ENCODE assay signal across 8 cellular contexts in genomic region chr6:57089687-57090457, GRCh38. TPM values are rescaled to one million over a fixed set of nuclear protein-coding genes. Genes with fewer than 3 reads are reported as not detected.
DNase-seq lines count a peak whose midpoint lies in the region; ATAC-seq and TF ChIP-seq lines count a peak whose summit lies in the region.

TSS of gene ZNF451 (plus strand) at chr6:57090188. CDS start at chr6:57090254, 66 bp downstream.

- no peaks in the 10 kb centered on the region for H3K9me3 Mint-ChIP-seq in IgD-negative memory B cell

- H3K4me3 ChIP-seq in epithelial cell of esophagus (ENCODE audit: low read length) (peak within 1 kb of the TSS; percentile 56), mucosa of descending colon (peak within 1 kb of the TSS; percentile 31)

- H3K4me3 Mint-ChIP-seq in IgD-negative memory B cell, result peak within 1 kb of the TSS; percentile 92 to 99 (median 94)

- DNase-seq in DMS 273 treated with DMSO at 0.1 percent for 48 hours (lab: John Stamatoyannopoulos, UW), result peak; percentile 95
- peak; percentile 84 for DNase-seq in OCI-M2 (lab: John Stamatoyannopoulos, UW; ENCODE audit: unreplicated experiment)
- DNase-seq in activated T-cell treated with anti-CD3 and anti-CD28 coated beads for 4 hours, result peak; percentile 96
- peak; percentile 98 for DNase-seq in epithelial cell of esophagus (ENCODE audit: low read depth)
- DNase-seq in mucosa of descending colon, result peak; percentile 98 to 99 (median 98)
- DNase-seq in stimulated activated CD8-positive, alpha-beta memory T cell treated with anti-CD3 and anti-CD28 coated beads, Interleukin-4, amount 100 ng/mL, for 24 hours (ENCODE audit: low read depth), result peak; percentile 97

- no peaks in the 10 kb centered on the region for H3K27me3 Mint-ChIP-seq in IgD-negative memory B cell

- TF ChIP-seq CTCF in epithelial cell of esophagus (IDR thresholded peaks at IDR 0.05; ENCODE audit: insufficient read depth, low read depth, low read length, missing control alignments) (no peak), mucosa of descending colon (IDR thresholded peaks at IDR 0.05) (peak; percentile 12)

- H3K27ac Mint-ChIP-seq in IgD-negative memory B cell, result peak within 1 kb of the TSS; percentile 72 to 95 (median 79)

- H3K4me1 Mint-ChIP-seq in IgD-negative memory B cell, result peaks cover 24 to 29% (median 27%) of the 10 kb centered on the region in 3 donors

- H3K4me1 ChIP-seq in mucosa of descending colon (ENCODE audit: low read depth), result peaks cover 28% of the 10 kb centered on the region

- H3K36me3 ChIP-seq in mucosa of descending colon (ENCODE audit: low read depth), result no peaks in the 10 kb centered on the region

- H3K36me3 Mint-ChIP-seq in IgD-negative memory B cell, result peaks cover 4% of the 10 kb centered on the region

- ATAC-seq in GM21529 (IDR thresholded peaks at IDR 0.05; ENCODE audit: unreplicated experiment) (peak; percentile 90), mucosa of descending colon (peak; percentile 98)

- H3K9me3 ChIP-seq in mucosa of descending colon, result no peaks in the 10 kb centered on the region

- intact Hi-C loops in mucosa of descending colon (cut with DNase I, micrococcal nuclease), result no loop called here

RNA-seq across cellular contexts. Expression of gene ZNF451, which starts in this region (rescaled TPM):
- polyA plus RNA-seq in IgD-negative memory B cell, result 22.3 TPM
- total RNA-seq in mucosa of descending colon, result 10 to 100 TPM; 34.6 to 58.5 (median 46.0) TPM

Comparison
In these comparisons a context has a peak if more than half of its experiments do, and no peak if none do; other contexts are left out.
1. Peak in every context shown above with its lines: DNase-seq, ATAC-seq and H3K4me3 ChIP-seq.